Comparison of ENCODE assay signal across 11 cellular contexts in the genomic region with DNA sequence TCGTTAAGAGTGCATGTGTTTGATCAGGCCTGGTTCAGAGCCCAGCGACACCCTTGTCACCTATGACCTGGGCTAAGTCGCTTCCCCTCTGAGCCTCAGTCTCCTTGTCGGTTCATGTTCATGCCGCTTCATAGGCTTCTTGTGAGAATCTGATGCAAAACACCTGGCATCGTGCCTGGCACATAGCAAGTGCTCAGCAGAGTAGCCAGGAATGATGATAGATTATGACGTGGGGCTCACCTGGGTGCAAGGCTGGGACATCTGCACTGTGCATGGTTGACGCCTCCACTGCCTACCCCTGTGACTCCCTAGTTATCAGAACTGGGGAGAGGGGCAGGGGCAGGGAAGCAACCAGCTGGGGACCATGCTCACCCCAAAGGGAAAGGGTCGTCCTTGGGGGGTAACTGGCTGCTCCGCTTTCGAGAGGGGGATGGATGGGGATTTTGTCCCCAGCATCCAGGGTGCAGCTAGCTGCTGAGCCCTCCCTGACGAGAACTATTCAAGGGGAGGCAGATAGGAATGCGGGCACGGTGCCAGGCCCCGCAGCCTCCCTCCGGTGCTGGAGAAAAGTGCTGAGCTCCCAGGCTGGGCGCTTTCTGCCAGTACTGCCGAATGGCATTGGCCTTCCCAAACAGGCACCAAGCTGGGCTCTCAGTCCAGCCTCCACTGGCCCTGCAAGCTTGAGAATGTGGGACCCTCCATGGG. TPM values are rescaled to one million over a fixed set of nuclear protein-coding genes. Genes with fewer than 3 reads are reported as not detected.
DNase-seq lines count a peak whose midpoint lies in the region; ATAC-seq and TF ChIP-seq lines count a peak whose summit lies in the region.
"Had no signal": no experiment of that assay in that cellular context is flagged by ENCODE, and none has a peak within 500 bp of the region (broad histone marks: within the 10 kb centered on the region; RNA-seq: fewer than 3 reads in every experiment).

No MANE protein-coding gene starts in this region.

- peaks cover 50% of the 10 kb centered on the region for H3K36me3 Mint-ChIP-seq in activated CD4-positive, alpha-beta memory T cell treated with anti-CD3 and anti-CD28 coated beads, Interleukin-2, amount 10 ng/mL, durations not matched to agents 7 days and 5 days (ENCODE audit: low read depth)
- H3K36me3 Mint-ChIP-seq in activated CD4-positive, alpha-beta memory T cell treated with anti-CD3 and anti-CD28 coated beads for 36 hours: peaks cover 11% of the 10 kb centered on the region
- peaks cover 61% of the 10 kb centered on the region for H3K36me3 Mint-ChIP-seq in stimulated activated effector memory CD8-positive, alpha-beta T cell treated with anti-CD3 and anti-CD28 coated beads, Interleukin-12 subunit alpha, Interleukin-12 subunit beta, amount 100 ng/mL, for 72 hours

- ATAC-seq in stimulated activated effector memory CD8-positive, alpha-beta T cell treated with anti-CD3 and anti-CD28 coated beads, Interleukin-12 subunit alpha, Interleukin-12 subunit beta, amount 100 ng/mL, for 72 hours: no peak
- ATAC-seq: naive thymus-derived CD8-positive, alpha-beta T cell had no signal

- H3K27me3 Mint-ChIP-seq in activated CD4-positive, alpha-beta memory T cell treated with anti-CD3 and anti-CD28 coated beads, Interleukin-2, amount 10 ng/mL, durations not matched to agents 7 days and 5 days: no peaks in the 10 kb centered on the region
- no peaks in the 10 kb centered on the region for H3K27me3 Mint-ChIP-seq in activated CD4-positive, alpha-beta memory T cell treated with anti-CD3 and anti-CD28 coated beads for 36 hours
- H3K27me3 Mint-ChIP-seq: naive thymus-derived CD8-positive, alpha-beta T cell had no signal

- POLR2A ChIA-PET in activated CD4-positive, alpha-beta memory T cell treated with anti-CD3 and anti-CD28 coated beads, Interleukin-2, amount 10 ng/mL, durations not matched to agents 7 days and 5 days (lab: Charles Lee): interaction anchor here (2.5 kb wide), 1 partner anchor 9 kb away, joined by 7 read pairs; no protein-coding TSS in a partner anchor
- POLR2A ChIA-PET in activated CD4-positive, alpha-beta memory T cell treated with anti-CD3 and anti-CD28 coated beads for 36 hours (lab: Charles Lee): no interaction called here

- no peak for TF ChIP-seq POLR2A in Peyer's patch (IDR thresholded peaks at IDR 0.05)

- peaks cover 61% of the 10 kb centered on the region for H3K4me1 Mint-ChIP-seq in activated CD4-positive, alpha-beta memory T cell treated with anti-CD3 and anti-CD28 coated beads, Interleukin-2, amount 10 ng/mL, durations not matched to agents 7 days and 5 days
- H3K4me1 Mint-ChIP-seq in activated CD4-positive, alpha-beta memory T cell treated with anti-CD3 and anti-CD28 coated beads for 36 hours (ENCODE audit: low read depth): peaks cover 44% of the 10 kb centered on the region
- peaks cover 78% of the 10 kb centered on the region for H3K4me1 Mint-ChIP-seq in stimulated activated effector memory CD8-positive, alpha-beta T cell treated with anti-CD3 and anti-CD28 coated beads, Interleukin-12 subunit alpha, Interleukin-12 subunit beta, amount 100 ng/mL, for 72 hours

- H3K4me3 Mint-ChIP-seq in activated CD4-positive, alpha-beta memory T cell treated with anti-CD3 and anti-CD28 coated beads, Interleukin-2, amount 10 ng/mL, durations not matched to agents 7 days and 5 days: no peak overlapping the region
- no peak overlapping the region for H3K4me3 Mint-ChIP-seq in activated CD4-positive, alpha-beta memory T cell treated with anti-CD3 and anti-CD28 coated beads for 36 hours
- H3K4me3 Mint-ChIP-seq in stimulated activated effector memory CD8-positive, alpha-beta T cell treated with anti-CD3 and anti-CD28 coated beads, Interleukin-12 subunit alpha, Interleukin-12 subunit beta, amount 100 ng/mL, for 72 hours: peak overlapping the region; percentile 71

- no peak for DNase-seq in activated CD4-positive, alpha-beta memory T cell treated with anti-CD3 and anti-CD28 coated beads, Interleukin-2, amount 10 ng/mL, durations not matched to agents 7 days and 5 days
- DNase-seq in activated CD4-positive, alpha-beta memory T cell treated with anti-CD3 and anti-CD28 coated beads for 36 hours: no peak
- DNase-seq in Peyer's patch (peak in 2 of 3 donors; percentile 66 to 70), epithelial cell of esophagus (ENCODE audit: low read depth) (peak; percentile 96), NCI-H1417 treated with DMSO at 0.1 percent for 48 hours (lab: John Stamatoyannopoulos, UW) (no peak), NCI-H1436 treated with DMSO at 0.1 percent for 48 hours (lab: John Stamatoyannopoulos, UW) (no peak)
- DNase-seq in stimulated activated effector memory CD8-positive, alpha-beta T cell treated with anti-CD3 and anti-CD28 coated beads, Interleukin-12 subunit alpha, Interleukin-12 subunit beta, amount 100 ng/mL, for 72 hours (ENCODE audit: low spot score in 2 of 2): no peak
- DNase-seq in stimulated activated CD8-positive, alpha-beta memory T cell treated with anti-CD3 and anti-CD28 coated beads, Interleukin-4, amount 100 ng/mL, for 48 hours: no peak
- DNase-seq: activated CD4-positive, CD25-positive, alpha-beta regulatory T cell; naive thymus-derived CD8-positive, alpha-beta T cell; NCI-H2081 treated with DMSO at 0.1 percent for 48 hours had no signal

- peak overlapping the region in 3 of 4 donors; percentile 34 to 95 (median 43) for H3K27ac ChIP-seq in Peyer's patch

- TF ChIP-seq CTCF in Peyer's patch (IDR thresholded peaks at IDR 0.05): no peak
- no peak for TF ChIP-seq CTCF in epithelial cell of esophagus (IDR thresholded peaks at IDR 0.05; ENCODE audit: insufficient read depth, low read depth, low read length, missing control alignments)

- no peak overlapping the region for H3K4me3 ChIP-seq in Peyer's patch
- no peak overlapping the region for H3K4me3 ChIP-seq in epithelial cell of esophagus (ENCODE audit: low read length)

- H3K27ac Mint-ChIP-seq in activated CD4-positive, alpha-beta memory T cell treated with anti-CD3 and anti-CD28 coated beads, Interleukin-2, amount 10 ng/mL, durations not matched to agents 7 days and 5 days: peak overlapping the region; percentile 47
- H3K27ac Mint-ChIP-seq in activated CD4-positive, alpha-beta memory T cell treated with anti-CD3 and anti-CD28 coated beads for 36 hours: no peak overlapping the region
- H3K27ac Mint-ChIP-seq in stimulated activated effector memory CD8-positive, alpha-beta T cell treated with anti-CD3 and anti-CD28 coated beads, Interleukin-12 subunit alpha, Interleukin-12 subunit beta, amount 100 ng/mL, for 72 hours: peak overlapping the region; percentile 81

- H3K4me1 ChIP-seq in Peyer's patch: peaks cover 21 to 89% (median 32%) of the 10 kb centered on the region in 4 donors

- no peaks in the 10 kb centered on the region for H3K9me3 Mint-ChIP-seq in activated CD4-positive, alpha-beta memory T cell treated with anti-CD3 and anti-CD28 coated beads, Interleukin-2, amount 10 ng/mL, durations not matched to agents 7 days and 5 days
- H3K9me3 Mint-ChIP-seq in activated CD4-positive, alpha-beta memory T cell treated with anti-CD3 and anti-CD28 coated beads for 36 hours: no peaks in the 10 kb centered on the region
- H3K9me3 Mint-ChIP-seq in stimulated activated effector memory CD8-positive, alpha-beta T cell treated with anti-CD3 and anti-CD28 coated beads, Interleukin-12 subunit alpha, Interleukin-12 subunit beta, amount 100 ng/mL, for 72 hours: no peaks in the 10 kb centered on the region
- H3K9me3 Mint-ChIP-seq: naive thymus-derived CD8-positive, alpha-beta T cell had no signal

- intact Hi-C loops in activated CD4-positive, alpha-beta memory T cell treated with anti-CD3 and anti-CD28 coated beads for 36 hours (cut with micrococcal nuclease): loop anchor here (5.0 kb wide), 3 partner anchors 77 to 198 kb away; a partner anchor contains a TSS

- no peaks in the 10 kb centered on the region for H3K27me3 ChIP-seq in Peyer's patch

- H3K36me3 ChIP-seq in Peyer's patch: peaks cover 0 to 13% (median 0%) of the 10 kb centered on the region in 3 donors

- no peaks in the 10 kb centered on the region for H3K9me3 ChIP-seq in Peyer's patch

- CTCF ChIA-PET in activated CD4-positive, alpha-beta memory T cell treated with anti-CD3 and anti-CD28 coated beads, Interleukin-2, amount 10 ng/mL, durations not matched to agents 7 days and 5 days (lab: Charles Lee): interaction anchor here (0.6 to 2.7 kb wide), 5 partner anchors 12 to 170 kb away, joined by 3 to 14 read pairs (median 4); a partner anchor contains a TSS
- CTCF ChIA-PET in activated CD4-positive, alpha-beta memory T cell treated with anti-CD3 and anti-CD28 coated beads for 36 hours (lab: Charles Lee): interaction anchor here (1.6 to 3.4 kb wide), 2 partner anchors 13 to 95 kb away, joined by 3 to 16 read pairs; no protein-coding TSS in a partner anchor

RNA-seq across cellular contexts. Expression of a gene that starts 9.3 kb away (rescaled TPM):
- total RNA-seq in activated CD4-positive, alpha-beta memory T cell treated with anti-CD3 and anti-CD28 coated beads, Interleukin-2, amount 10 ng/mL, durations not matched to agents 7 days and 5 days: 10 to 100 TPM; 97.7 to 99.7 TPM
- 10 to 100 TPM; 60.4 to 61.3 TPM for total RNA-seq in activated CD4-positive, alpha-beta memory T cell treated with anti-CD3 and anti-CD28 coated beads for 36 hours
- total RNA-seq in Peyer's patch: 100 to 1,000 TPM in 3 of 4 donors, 10 to 100 TPM in 1; 84.2 to 236 (median 196) TPM

RNA-seq across cellular contexts. Expression of a gene that starts 19.3 kb away (rescaled TPM):
- total RNA-seq in activated CD4-positive, alpha-beta memory T cell treated with anti-CD3 and anti-CD28 coated beads, Interleukin-2, amount 10 ng/mL, durations not matched to agents 7 days and 5 days: under 1 TPM; 0.45 to 0.73 TPM
- total RNA-seq in activated CD4-positive, alpha-beta memory T cell treated with anti-CD3 and anti-CD28 coated beads for 36 hours: under 1 TPM in 1 of 2 experiments, not detected in 1; 0.31 TPM
- 1 to 10 TPM in 1 of 4 donors, not detected in 3; 3.2 TPM for total RNA-seq in Peyer's patch

RNA-seq across cellular contexts. Expression of a gene that starts 37.6 kb away (rescaled TPM):
- not detected for total RNA-seq in activated CD4-positive, alpha-beta memory T cell treated with anti-CD3 and anti-CD28 coated beads, Interleukin-2, amount 10 ng/mL, durations not matched to agents 7 days and 5 days
- not detected for total RNA-seq in activated CD4-positive, alpha-beta memory T cell treated with anti-CD3 and anti-CD28 coated beads for 36 hours
- total RNA-seq in Peyer's patch: not detected
- total RNA-seq: naive thymus-derived CD8-positive, alpha-beta T cell had no signal

RNA-seq across cellular contexts. Expression of a gene that starts 56.9 kb away (rescaled TPM):
- total RNA-seq in activated CD4-positive, alpha-beta memory T cell treated with anti-CD3 and anti-CD28 coated beads, Interleukin-2, amount 10 ng/mL, durations not matched to agents 7 days and 5 days: not detected
- total RNA-seq in activated CD4-positive, alpha-beta memory T cell treated with anti-CD3 and anti-CD28 coated beads for 36 hours: not detected
- not detected for total RNA-seq in Peyer's patch
- total RNA-seq: naive thymus-derived CD8-positive, alpha-beta T cell had no signal

Comparison
In these comparisons a context has a peak if more than half of its experiments do, and no peak if none do; other contexts are left out.
1. DNase-seq: peak in Peyer's patch (2 of 3) and epithelial cell of esophagus (single experiment); none in activated CD4-positive, alpha-beta memory T cell treated with anti-CD3 and anti-CD28 coated beads, Interleukin-2, amount 10 ng/mL, durations not matched to agents 7 days and 5 days (single experiment), activated CD4-positive, alpha-beta memory T cell treated with anti-CD3 and anti-CD28 coated beads for 36 hours (single experiment), stimulated activated effector memory CD8-positive, alpha-beta T cell treated with anti-CD3 and anti-CD28 coated beads, Interleukin-12 subunit alpha, Interleukin-12 subunit beta, amount 100 ng/mL, for 72 hours (0 of 2), NCI-H1417 treated with DMSO at 0.1 percent for 48 hours (single experiment), stimulated activated CD8-positive, alpha-beta memory T cell treated with anti-CD3 and anti-CD28 coated beads, Interleukin-4, amount 100 ng/mL, for 48 hours (single experiment) and NCI-H1436 treated with DMSO at 0.1 percent for 48 hours (single experiment).